12 cellular contexts compared by ENCODE assay signal in genomic region chr3:125140011-125140813, GRCh38.
DNase-seq lines count a peak whose midpoint lies in the region; ATAC-seq, FAIRE-seq and TF ChIP-seq lines count a peak whose summit lies in the region.
"Had no signal": no experiment of that assay in that cellular context is flagged by ENCODE, and none has a peak within 500 bp of the region (broad histone marks: within the 10 kb centered on the region; RNA-seq: fewer than 3 reads in every experiment).

No MANE protein-coding gene starts in this region.

- TF ChIP-seq EP300 in GM12878 (IDR thresholded peaks at IDR 0.05; ENCODE audit: borderline replicate concordance in 1 of 2, control insufficient read depth in 1 of 2, low read depth in 2 of 2, low read length in 2 of 2), result no peak

- peak overlapping the region; percentile 32; the same call in 1 of the 2 replicates for H3K4me2 ChIP-seq in GM12878 (ENCODE audit: control insufficient read depth, insufficient read depth)
- peak overlapping the region; percentile 35 for H3K4me2 ChIP-seq in keratinocyte (ENCODE audit: control insufficient read depth, extremely low read depth, insufficient read depth, low read depth, low read length)

- peaks cover 79% of the 10 kb centered on the region for H3K4me1 Mint-ChIP-seq in activated naive CD4-positive, alpha-beta T cell treated with anti-CD3 and anti-CD28 coated beads, Interleukin-2, amount 10 ng/mL, durations not matched to agents 7 days and 5 days

- peaks cover 81% of the 10 kb centered on the region for H3K27me3 Mint-ChIP-seq in activated naive CD4-positive, alpha-beta T cell treated with anti-CD3 and anti-CD28 coated beads, Interleukin-2, amount 10 ng/mL, durations not matched to agents 7 days and 5 days

- peak overlapping the region; percentile 75 for H3K27ac Mint-ChIP-seq in activated naive CD4-positive, alpha-beta T cell treated with anti-CD3 and anti-CD28 coated beads, Interleukin-2, amount 10 ng/mL, durations not matched to agents 7 days and 5 days

- H4K20me1 ChIP-seq in GM12878 (ENCODE audit: control insufficient read depth, insufficient read depth) (no peaks in the 10 kb centered on the region), keratinocyte (ENCODE audit: control insufficient read depth, extremely low read depth, insufficient read depth, low read length) (no peaks in the 10 kb centered on the region)

- H3K9ac ChIP-seq in GM12878 (ENCODE audit: control insufficient read depth, insufficient read depth, low read length) (0 out of 2 replicates have a peak overlapping the region, but pooled peaks have one; percentile 9), keratinocyte (ENCODE audit: control insufficient read depth, extremely low read depth, insufficient read depth, low read length) (peak overlapping the region; percentile 9)

- intact Hi-C loops in GM12878 (cut with micrococcal nuclease; ENCODE audit: unreplicated experiment), result loop anchor here (2.0 to 5.0 kb wide), 2 partner anchors 19 to 62 kb away; no protein-coding TSS in a partner anchor

- CTCF ChIA-PET in activated naive CD4-positive, alpha-beta T cell treated with anti-CD3 and anti-CD28 coated beads, Interleukin-2, amount 10 ng/mL, durations not matched to agents 7 days and 5 days (lab: Charles Lee), result interaction anchor here (0.7 to 1.4 kb wide), 3 partner anchors 10 to 445 kb away, joined by 3 to 4 read pairs (median 3); no protein-coding TSS in a partner anchor
- CTCF ChIA-PET in GM12878 (lab: Yijun Ruan, JAX), result interaction anchor here (0.7 to 3.6 kb wide), 7 partner anchors 10 to 210 kb away, joined by 3 to 24 read pairs (median 5); no protein-coding TSS in a partner anchor

- H3K36me3 ChIP-seq in GM12878 (ENCODE audit: control insufficient read depth in 2 of 2, insufficient read depth in 2 of 2, low read length in 1 of 2), result no peaks in the 10 kb centered on the region
- H3K36me3 ChIP-seq in keratinocyte (ENCODE audit: control insufficient read depth in 2 of 2, extremely low read depth in 1 of 2, insufficient read depth in 2 of 2, low read length in 2 of 2), result no peaks in the 10 kb centered on the region
- H3K36me3 ChIP-seq: uterus had no signal

- SMC1A ChIA-PET in GM12878 (lab: Charles Lee; ENCODE audit: uncharacterized antibody, unreplicated experiment), result interaction anchor here (1.4 to 9.3 kb wide), 5 partner anchors 11 to 87 kb away, joined by 5 to 54 read pairs (median 16); no protein-coding TSS in a partner anchor

- TF ChIP-seq POLR2A in GM12878 (IDR thresholded peaks at IDR 0.05; ENCODE audit: low read depth, low read length), result no peak

- no peak for TF ChIP-seq RAD21 in GM12878 (IDR thresholded peaks at IDR 0.05; ENCODE audit: insufficient read depth, low read depth, low read length)

- H3K9me3 ChIP-seq in GM12878 (replicated peaks; ENCODE audit: control insufficient read depth, insufficient read depth, low read length), result no peaks in the 10 kb centered on the region; the same call in 2 of the 3 replicates
- no peaks in the 10 kb centered on the region for H3K9me3 ChIP-seq in keratinocyte (ENCODE audit: control insufficient read depth, low read depth, low read length)
- H3K9me3 ChIP-seq: uterus had no signal

- no peak for ATAC-seq in GM12878
- ATAC-seq in HG02840 (IDR thresholded peaks at IDR 0.05; ENCODE audit: low FRiP score, unreplicated experiment), result no peak

- no peak overlapping the region for H3K4me3 Mint-ChIP-seq in activated naive CD4-positive, alpha-beta T cell treated with anti-CD3 and anti-CD28 coated beads, Interleukin-2, amount 10 ng/mL, durations not matched to agents 7 days and 5 days

- TF ChIP-seq CTCF in GM12878 (IDR thresholded peaks at IDR 0.05 in 2 of 3, conservative IDR thresholded peaks at IDR 0.05 in 1 of 3; ENCODE audit: control insufficient read depth in 2 of 3, extremely low read depth in 1 of 3, insufficient read depth in 1 of 3, low read depth in 3 of 3, low read length in 3 of 3), result no peak
- no peak for TF ChIP-seq CTCF in keratinocyte (optimal IDR thresholded peaks at IDR 0.05 in 1 of 3, IDR thresholded peaks at IDR 0.05 in 1 of 3, conservative IDR thresholded peaks at IDR 0.05 in 1 of 3; ENCODE audit: extremely low read depth in 1 of 3, insufficient read depth in 2 of 3, low read length in 3 of 3)

- H3K4me1 ChIP-seq in GM12878 (ENCODE audit: control insufficient read depth, insufficient read depth, low read length), result peaks cover 92% of the 10 kb centered on the region
- peaks cover 16% of the 10 kb centered on the region for H3K4me1 ChIP-seq in keratinocyte (ENCODE audit: control insufficient read depth, extremely low read depth, insufficient read depth, low read length)

- H3K27ac ChIP-seq in GM12878 (ENCODE audit: control insufficient read depth, insufficient read depth) (peak overlapping the region; percentile 95), keratinocyte (ENCODE audit: control insufficient read depth, insufficient read depth, low read length) (peak overlapping the region; percentile 29)

- POLR2A ChIA-PET in GM12878 (lab: Charles Lee), result interaction anchor here (0.6 to 2.5 kb wide), 6 partner anchors 7 to 88 kb away, joined by 3 to 15 read pairs (median 6); no protein-coding TSS in a partner anchor

- in situ Hi-C loops in GM12878 (cut with MboI), result no loop called here

- RAD21 ChIA-PET in GM12878 (lab: Charles Lee; ENCODE audit: unreplicated experiment), result interaction anchor here (1.2 to 12.0 kb wide), 5 partner anchors 19 to 213 kb away, joined by 4 to 106 read pairs (median 9); no protein-coding TSS in a partner anchor

- no peaks in the 10 kb centered on the region for H3K9me1 ChIP-seq in keratinocyte (ENCODE audit: control insufficient read depth, extremely low read depth, insufficient read depth, low read length)

- H3K79me2 ChIP-seq in GM12878 (ENCODE audit: control insufficient read depth, insufficient read depth, low read length) (no peaks in the 10 kb centered on the region; the same call in 1 of the 2 replicates), keratinocyte (ENCODE audit: control insufficient read depth, insufficient read depth, low read length) (no peaks in the 10 kb centered on the region)

- no peak for FAIRE-seq in GM12878 (lab: Jason Lieb, UNC)
- no peak for FAIRE-seq in keratinocyte (lab: Jason Lieb, UNC)
- peak; percentile 27 for FAIRE-seq in urothelium cell line (lab: Jason Lieb, UNC)

- no peaks in the 10 kb centered on the region for H3K9me3 Mint-ChIP-seq in activated naive CD4-positive, alpha-beta T cell treated with anti-CD3 and anti-CD28 coated beads, Interleukin-2, amount 10 ng/mL, durations not matched to agents 7 days and 5 days

- BruUV-seq in GM12878 (replicated peaks; lab: Mats Ljungman, UMichigan), result no TSS peak

- dilution Hi-C loops in keratinocyte (cut with MboI; ENCODE audit: extremely low pct_ligation_motif_present, low sequenced_read_pairs), result no loop called here

- H3K36me3 Mint-ChIP-seq in activated naive CD4-positive, alpha-beta T cell treated with anti-CD3 and anti-CD28 coated beads, Interleukin-2, amount 10 ng/mL, durations not matched to agents 7 days and 5 days, result peaks cover 12% of the 10 kb centered on the region

- H2AFZ ChIP-seq in GM12878 (ENCODE audit: control insufficient read depth, low read depth, low read length) (no peak overlapping the region), keratinocyte (ENCODE audit: control insufficient read depth, low read length) (peak overlapping the region; percentile 12)

- no peaks in the 10 kb centered on the region for H3K27me3 ChIP-seq in GM12878 (replicated peaks in 1 of 2; ENCODE audit: control insufficient read depth in 2 of 2, insufficient read depth in 2 of 2, low read length in 1 of 2)
- no peaks in the 10 kb centered on the region for H3K27me3 ChIP-seq in keratinocyte (ENCODE audit: control insufficient read depth, extremely low read depth, insufficient read depth, low read length)
- H3K27me3 ChIP-seq: uterus had no signal

- H3K4me3 ChIP-seq in GM12878, result no peak overlapping the region
- no peak overlapping the region for H3K4me3 ChIP-seq in keratinocyte (ENCODE audit: control insufficient read depth in 2 of 3, extremely low read depth in 1 of 3, insufficient read depth in 2 of 3, low read depth in 1 of 3, low read length in 3 of 3)
- H3K4me3 ChIP-seq: uterus had no signal

- 91% methylated on average over 12 of the region's 12 CpGs for WGBS in GM12878 (ENCODE audit: insufficient coverage, insufficient replicate concordance, low lambda C conversion rate, missing lambda C conversion rate)

- no peak for DNase-seq in activated naive CD4-positive, alpha-beta T cell treated with anti-CD3 and anti-CD28 coated beads, Interleukin-2, amount 10 ng/mL, durations not matched to agents 7 days and 5 days
- DNase-seq in activated naive CD4-positive, alpha-beta T cell treated with anti-CD3 and anti-CD28 coated beads, Interleukin-2, amount 50 U/mL, for 16 hours, result no peak
- DNase-seq in GM12878 (ENCODE audit: low read depth, low spot score) (no peak), keratinocyte (ENCODE audit: low read depth, low spot score) (peak; percentile 23), urothelium cell line (ENCODE audit: low spot score) (peak; percentile 73), middle frontal gyrus (ENCODE audit: extremely low spot score, low spot score) (no peak)
- DNase-seq in activated CD4-positive, alpha-beta T cell treated with anti-CD3 and anti-CD28 coated beads, Interleukin-2, amount 50 U/mL, for 1 hour, result no peak
- DNase-seq: effector CD8-positive, alpha-beta T cell; NCI-H187; SHP77 treated with DMSO at 0.1 percent for 48 hours; uterus had no signal

TF ChIP-seq in GM12878, 131 proteins besides CTCF, POLR2A, EP300 and RAD21:
- TF ChIP-seq JUND (IDR thresholded peaks at IDR 0.05; ENCODE audit: low read depth, low read length) (no peak), BCL3 (IDR thresholded peaks at IDR 0.05; ENCODE audit: borderline replicate concordance, insufficient read depth, low read depth, low read length, poor library complexity, severe bottlenecking) (peak; percentile 30), FOS (IDR thresholded peaks at IDR 0.05; ENCODE audit: borderline replicate concordance, extremely low read depth, insufficient read length) (no peak)

Comparison
In these comparisons a context has a peak if more than half of its experiments do, and no peak if none do; other contexts are left out.
1. DNase-seq: peak in keratinocyte (single experiment) and urothelium cell line (single experiment); none in activated naive CD4-positive, alpha-beta T cell treated with anti-CD3 and anti-CD28 coated beads, Interleukin-2, amount 10 ng/mL, durations not matched to agents 7 days and 5 days (single experiment), activated naive CD4-positive, alpha-beta T cell treated with anti-CD3 and anti-CD28 coated beads, Interleukin-2, amount 50 U/mL, for 16 hours (single experiment), GM12878 (single experiment), middle frontal gyrus (single experiment) and activated CD4-positive, alpha-beta T cell treated with anti-CD3 and anti-CD28 coated beads, Interleukin-2, amount 50 U/mL, for 1 hour (single experiment).